ENCODE assay signal across 17 cellular contexts in genomic region chr7:150665882-150666281, GRCh38. TPM values are rescaled to one million over a fixed set of nuclear protein-coding genes. Genes with fewer than 3 reads are reported as not detected.
DNase-seq lines count a peak whose midpoint lies in the region; ATAC-seq and TF ChIP-seq lines count a peak whose summit lies in the region.
"Had no signal": no experiment of that assay in that cellular context is flagged by ENCODE, and none has a peak within 500 bp of the region (broad histone marks: within the 10 kb centered on the region; RNA-seq: fewer than 3 reads in every experiment).

No MANE protein-coding gene starts in this region.

- CTCF ChIA-PET in CD8-positive, alpha-beta T cell (lab: Charles Lee): interaction anchor here (0.7 to 3.1 kb wide), 4 partner anchors 37 to 84 kb away, joined by 3 to 10 read pairs (median 5); partner anchors contain the start of gene GIMAP1

- H3K27me3 Mint-ChIP-seq in CD8-positive, alpha-beta T cell (ENCODE audit: low read depth): no peaks in the 10 kb centered on the region
- H3K27me3 Mint-ChIP-seq in activated naive CD8-positive, alpha-beta T cell treated with anti-CD3 and anti-CD28 coated beads, Interleukin-2, amount 10 ng/mL, durations not matched to agents 7 days and 5 days: no peaks in the 10 kb centered on the region

- H3K9me3 Mint-ChIP-seq in CD8-positive, alpha-beta T cell: peaks cover 9% of the 10 kb centered on the region
- H3K9me3 Mint-ChIP-seq in activated naive CD8-positive, alpha-beta T cell treated with anti-CD3 and anti-CD28 coated beads, Interleukin-2, amount 10 ng/mL, durations not matched to agents 7 days and 5 days: peaks cover 2% of the 10 kb centered on the region

- ATAC-seq in CD8-positive, alpha-beta T cell: peak; percentile 22
- no peak for ATAC-seq in activated naive CD8-positive, alpha-beta T cell treated with anti-CD3 and anti-CD28 coated beads, Interleukin-2, amount 10 ng/mL, durations not matched to agents 7 days and 5 days (ENCODE audit: low read depth)

- intact Hi-C loops in CD8-positive, alpha-beta T cell (cut with DNase I, micrococcal nuclease): loop anchor here (2.0 kb wide), 3 partner anchors 17 to 33 kb away; partner anchors contain the start of genes GIMAP2 (in 1 of the 2) and GIMAP6 (in 1 of the 2)
- intact Hi-C loops in head of caudate nucleus (cut with DNase I): no loop called here

- peak overlapping the region; percentile 97 for H3K27ac Mint-ChIP-seq in CD8-positive, alpha-beta T cell
- H3K27ac Mint-ChIP-seq in activated naive CD8-positive, alpha-beta T cell treated with anti-CD3 and anti-CD28 coated beads, Interleukin-2, amount 10 ng/mL, durations not matched to agents 7 days and 5 days: peak overlapping the region; percentile 89

- peaks cover 23% of the 10 kb centered on the region for H3K36me3 Mint-ChIP-seq in CD8-positive, alpha-beta T cell
- peaks cover 25% of the 10 kb centered on the region for H3K36me3 Mint-ChIP-seq in activated naive CD8-positive, alpha-beta T cell treated with anti-CD3 and anti-CD28 coated beads, Interleukin-2, amount 10 ng/mL, durations not matched to agents 7 days and 5 days

- peak in 2 of 7 experiments; percentile 31 to 44 for DNase-seq in CD8-positive, alpha-beta T cell
- DNase-seq in activated naive CD8-positive, alpha-beta T cell treated with anti-CD3 and anti-CD28 coated beads, Interleukin-2, amount 10 ng/mL, durations not matched to agents 7 days and 5 days: no peak
- DNase-seq in head of caudate nucleus (no peak), AG20443 (ENCODE audit: low spot score) (no peak), LoVo (ENCODE audit: low spot score) (no peak)
- DNase-seq: erythroblast, MM.1S, NCI-H2081 treated with DMSO at 0.1 percent for 48 hours, NCI-H774, T1000 had no signal

- peak overlapping the region; percentile 63 for H3K27ac ChIP-seq in CD8-positive, alpha-beta T cell (ENCODE audit: low read depth, low read length)
- H3K27ac ChIP-seq in KOPT-K1 (ENCODE audit: low read depth, low read length, poor library complexity, severe bottlenecking): peak overlapping the region; percentile 99
- H3K27ac ChIP-seq in rectal smooth muscle tissue (ENCODE audit: low read depth, low read length): no peak overlapping the region
- H3K27ac ChIP-seq: C4-2B, parathyroid adenoma had no signal

- H3K4me1 Mint-ChIP-seq in CD8-positive, alpha-beta T cell (ENCODE audit: low read depth): peaks cover 94% of the 10 kb centered on the region
- H3K4me1 Mint-ChIP-seq in activated naive CD8-positive, alpha-beta T cell treated with anti-CD3 and anti-CD28 coated beads, Interleukin-2, amount 10 ng/mL, durations not matched to agents 7 days and 5 days: peaks cover 81% of the 10 kb centered on the region

- H3K4me3 Mint-ChIP-seq in CD8-positive, alpha-beta T cell: peak overlapping the region; percentile 66
- H3K4me3 Mint-ChIP-seq in activated naive CD8-positive, alpha-beta T cell treated with anti-CD3 and anti-CD28 coated beads, Interleukin-2, amount 10 ng/mL, durations not matched to agents 7 days and 5 days: no peak overlapping the region

- H3K9me3 ChIP-seq in CD8-positive, alpha-beta T cell (ENCODE audit: low read length): no peaks in the 10 kb centered on the region
- H3K9me3 ChIP-seq in KOPT-K1 (ENCODE audit: insufficient read depth, low read length, poor library complexity, severe bottlenecking): no peaks in the 10 kb centered on the region

- no peaks in the 10 kb centered on the region for H3K36me3 ChIP-seq in CD8-positive, alpha-beta T cell (ENCODE audit: insufficient read depth, low read length)
- H3K36me3 ChIP-seq in KOPT-K1 (ENCODE audit: insufficient read depth, low read length) (no peaks in the 10 kb centered on the region), rectal smooth muscle tissue (ENCODE audit: control insufficient read depth, insufficient read depth, low read length) (no peaks in the 10 kb centered on the region)
- H3K36me3 ChIP-seq: tibial nerve had no signal

- TF ChIP-seq CTCF in CD8-positive, alpha-beta T cell (IDR thresholded peaks at IDR 0.05): no peak

- no peak overlapping the region for H3K9ac ChIP-seq in rectal smooth muscle tissue (ENCODE audit: low read length)
- H3K9ac ChIP-seq: parathyroid adenoma had no signal

- H3K4me1 ChIP-seq in CD8-positive, alpha-beta T cell (ENCODE audit: insufficient read depth, low read length): peaks cover 99% of the 10 kb centered on the region
- no peaks in the 10 kb centered on the region for H3K4me1 ChIP-seq in rectal smooth muscle tissue (ENCODE audit: control insufficient read depth, insufficient read depth, low read length)
- H3K4me1 ChIP-seq: parathyroid adenoma, tibial nerve had no signal

- POLR2A ChIA-PET in CD8-positive, alpha-beta T cell (lab: Charles Lee): interaction anchor here (0.6 to 2.3 kb wide), 13 partner anchors 16 to 215 kb away, joined by 3 to 8 read pairs (median 4); partner anchors contain the start of genes GIMAP1, GIMAP6 and GIMAP7
- POLR2A ChIA-PET in activated naive CD8-positive, alpha-beta T cell treated with anti-CD3 and anti-CD28 coated beads, Interleukin-2, amount 10 ng/mL, durations not matched to agents 7 days and 5 days (lab: Charles Lee): interaction anchor here (0.5 to 5.3 kb wide), 7 partner anchors 20 to 215 kb away, joined by 3 to 42 read pairs (median 4); partner anchors contain the start of genes GIMAP1, GIMAP5, GIMAP7 and GIMAP8

- H3K27me3 ChIP-seq in CD8-positive, alpha-beta T cell (ENCODE audit: insufficient read depth, low read length): no peaks in the 10 kb centered on the region
- H3K27me3 ChIP-seq in rectal smooth muscle tissue (ENCODE audit: control insufficient read depth, insufficient read depth, low read length): no peaks in the 10 kb centered on the region
- H3K27me3 ChIP-seq: tibial nerve had no signal

- H3K4me3 ChIP-seq in CD8-positive, alpha-beta T cell (ENCODE audit: low read depth, low read length): no peak overlapping the region
- peak overlapping the region; percentile 11 for H3K4me3 ChIP-seq in rectal smooth muscle tissue (ENCODE audit: low read length)
- H3K4me3 ChIP-seq: tibial nerve had no signal

RNA-seq across cellular contexts. Expression of gene GIMAP2, which starts 19.6 kb away (rescaled TPM):
- total RNA-seq in CD8-positive, alpha-beta T cell: 10 to 100 TPM; 58.4 to 58.8 TPM
- 100 to 1,000 TPM; 139 to 140 TPM for total RNA-seq in activated naive CD8-positive, alpha-beta T cell treated with anti-CD3 and anti-CD28 coated beads, Interleukin-2, amount 10 ng/mL, durations not matched to agents 7 days and 5 days
- total RNA-seq: G401 had no signal

RNA-seq across cellular contexts. Expression of gene GIMAP6, which starts 33.7 kb away (rescaled TPM):
- total RNA-seq in CD8-positive, alpha-beta T cell: 10 to 100 TPM; 10.5 to 10.8 TPM
- 100 to 1,000 TPM; 124 to 130 TPM for total RNA-seq in activated naive CD8-positive, alpha-beta T cell treated with anti-CD3 and anti-CD28 coated beads, Interleukin-2, amount 10 ng/mL, durations not matched to agents 7 days and 5 days
- total RNA-seq: G401, kidney epithelial cell had no signal

RNA-seq across cellular contexts. Expression of gene GIMAP1, which starts 50.5 kb away (rescaled TPM):
- 1 to 10 TPM; 6.1 to 6.2 TPM for total RNA-seq in CD8-positive, alpha-beta T cell
- 10 to 100 TPM; 42.1 to 43.0 TPM for total RNA-seq in activated naive CD8-positive, alpha-beta T cell treated with anti-CD3 and anti-CD28 coated beads, Interleukin-2, amount 10 ng/mL, durations not matched to agents 7 days and 5 days
- total RNA-seq: G401, kidney epithelial cell had no signal

Comparison
In these comparisons a context has a peak if more than half of its experiments do, and no peak if none do; other contexts are left out.
1. RNA of gene GIMAP6, which starts 33.7 kb away (total RNA-seq): 124 to 130 TPM in activated naive CD8-positive, alpha-beta T cell treated with anti-CD3 and anti-CD28 coated beads, Interleukin-2, amount 10 ng/mL, durations not matched to agents 7 days and 5 days; 10.5 to 10.8 TPM in CD8-positive, alpha-beta T cell; every median in the first group is over 10 times any median in the second.
2. RNA of gene GIMAP1, which starts 50.5 kb away (total RNA-seq): 42.1 to 43.0 TPM in activated naive CD8-positive, alpha-beta T cell treated with anti-CD3 and anti-CD28 coated beads, Interleukin-2, amount 10 ng/mL, durations not matched to agents 7 days and 5 days; 6.1 to 6.2 TPM in CD8-positive, alpha-beta T cell; every median in the first group is over 4 times any median in the second.